Comparison of ENCODE assay signal across 6 cellular contexts in genomic region chrX:138874271-138874670, GRCh38.
"Had no signal": no experiment of that assay in that cellular context is flagged by ENCODE, and none has a peak within 500 bp of the region (broad histone marks: within the 10 kb centered on the region; RNA-seq: fewer than 3 reads in every experiment).

No MANE protein-coding gene starts in this region.

- H3K4me1 Mint-ChIP-seq: IgD-negative memory B cell had no signal

- DNase-seq: IMR-90, KBM-7 had no signal

- ATAC-seq: HepG2, K562 had no signal

- H3K27me3 Mint-ChIP-seq: IgD-negative memory B cell had no signal

- H3K4me3 Mint-ChIP-seq: IgD-negative memory B cell had no signal

- H3K36me3 Mint-ChIP-seq: IgD-negative memory B cell had no signal

- H3K4me3 ChIP-seq: K562 had no signal

- H3K27ac Mint-ChIP-seq: IgD-negative memory B cell had no signal

- H3K27ac ChIP-seq: HL-60 had no signal
